In genomic region chr11:43810929-43811596, GRCh38 we compare ENCODE assay signal across 12 cellular contexts.
A peak's percentile ranks its signal among the peaks of the same experiment; 100 is the strongest.
DNase-seq lines count a peak whose midpoint lies in the region; ATAC-seq and TF ChIP-seq lines count a peak whose summit lies in the region.
"Had no signal": no experiment of that assay in that cellular context is flagged by ENCODE, and none has a peak within 500 bp of the region (broad histone marks: within the 10 kb centered on the region; RNA-seq: fewer than 3 reads in every experiment).

No MANE protein-coding gene starts in this region.

- TF ChIP-seq CTCF in WTC11 (IDR thresholded peaks at IDR 0.05) (no peak), fibroblast of pulmonary artery (IDR thresholded peaks at IDR 0.05; ENCODE audit: low read length, missing control alignments) (peak; percentile 51), psoas muscle (IDR thresholded peaks at IDR 0.05) (peak; percentile 36), sigmoid colon (IDR thresholded peaks at IDR 0.05) (no peak)

- H3K4me1 Mint-ChIP-seq in WTC11, result no peaks in the 10 kb centered on the region
- no peaks in the 10 kb centered on the region for H3K4me1 Mint-ChIP-seq in T-cell

- CTCF ChIA-PET in WTC11 (lab: Charles Lee) (no interaction called here), T-cell (lab: Charles Lee) (no interaction called here)

- DNase-seq in GM23248 (peak; percentile 46), WTC11 (ENCODE audit: low spot score) (no peak), fibroblast of pulmonary artery (ENCODE audit: low read depth) (peak; percentile 46), psoas muscle (no peak), T-cell (no peak), sigmoid colon (no peak), NCI-H146 (lab: John Stamatoyannopoulos, UW) (no peak)
- DNase-seq: activated CD4-positive, alpha-beta T cell treated with anti-CD3 and anti-CD28 coated beads for 48 hours; NCI-H187 treated with DMSO at 0.1 percent for 48 hours; SW 1271 had no signal

- H2AFZ ChIP-seq in GM23248, result no peak overlapping the region

- no peaks in the 10 kb centered on the region for H3K79me2 ChIP-seq in GM23248 (ENCODE audit: insufficient read depth)

- no peak overlapping the region for H3K9ac ChIP-seq in GM23248

- no peaks in the 10 kb centered on the region for H3K36me3 ChIP-seq in GM23248 (ENCODE audit: low read depth)
- H3K36me3 ChIP-seq in psoas muscle (ENCODE audit: insufficient read depth in 1 of 2, low read depth in 1 of 2), result peaks cover 0 to 7% of the 10 kb centered on the region in 2 donors
- H3K36me3 ChIP-seq in sigmoid colon, result peaks cover 0 to 9% (median under 1%) of the 10 kb centered on the region in 4 donors

- TF ChIP-seq EP300 in sigmoid colon (IDR thresholded peaks at IDR 0.05), result no peak

- WGBS in GM23248 (ENCODE audit: low coverage in 1 of 2, low lambda C conversion rate in 2 of 2, missing lambda C conversion rate in 2 of 2), 2 experiments, result 70 to 72% methylated on average over 7 of the region's 7 CpGs
- 71 to 84% (median 74%) methylated on average over 7 of the region's 7 CpGs for WGBS in psoas muscle, 3 donors
- 31 to 77% methylated on average over 7 of the region's 7 CpGs for WGBS in sigmoid colon, 2 donors

- H3K9me3 Mint-ChIP-seq in WTC11 (peaks cover 4% of the 10 kb centered on the region), T-cell (peaks cover 0 to 1% (median 0%) of the 10 kb centered on the region in 3 donors)

- no peak overlapping the region for H3K4me3 ChIP-seq in GM23248
- no peak overlapping the region for H3K4me3 ChIP-seq in fibroblast of pulmonary artery (replicated peaks; ENCODE audit: low read depth, low read length)
- H3K4me3 ChIP-seq in psoas muscle, result no peak overlapping the region
- no peak overlapping the region for H3K4me3 ChIP-seq in sigmoid colon
- H3K4me3 ChIP-seq: gastroesophageal sphincter had no signal

- no peak overlapping the region for H3K4me2 ChIP-seq in GM23248 (ENCODE audit: unreplicated experiment)

- no peaks in the 10 kb centered on the region for H3K9me2 ChIP-seq in GM23248 (ENCODE audit: insufficient read depth)

- no peak for TF ChIP-seq POLR2A in sigmoid colon (IDR thresholded peaks at IDR 0.05)

- H3K36me3 Mint-ChIP-seq in WTC11 (peaks cover 14% of the 10 kb centered on the region), T-cell (peaks cover 28% of the 10 kb centered on the region)

- ATAC-seq in WTC11 (peak; percentile 30; the same call in 1 of the 2 replicates), psoas muscle (peak in 1 of 4 donors; percentile 56), T-cell (replicated peaks in 1 of 4) (no peak)
- ATAC-seq: gastroesophageal sphincter, HCT116 had no signal

- H4K20me1 ChIP-seq in GM23248 (ENCODE audit: insufficient read depth), result no peaks in the 10 kb centered on the region

- H3K27ac ChIP-seq in GM23248 (no peak overlapping the region), psoas muscle (no peak overlapping the region), sigmoid colon (no peak overlapping the region)
- H3K27ac ChIP-seq: gastroesophageal sphincter had no signal

- H3K4me1 ChIP-seq in GM23248 (ENCODE audit: insufficient read depth) (no peaks in the 10 kb centered on the region), psoas muscle (no peaks in the 10 kb centered on the region), sigmoid colon (no peaks in the 10 kb centered on the region)
- H3K4me1 ChIP-seq: gastroesophageal sphincter had no signal

- in situ Hi-C loops in GM23248 (cut with MboI), result no loop called here

- no peak overlapping the region for H3K4me3 Mint-ChIP-seq in WTC11
- H3K4me3 Mint-ChIP-seq in T-cell, result no peak overlapping the region

- H3K27me3 Mint-ChIP-seq in WTC11 (ENCODE audit: low read depth) (no peaks in the 10 kb centered on the region), T-cell (no peaks in the 10 kb centered on the region)

- POLR2A ChIA-PET in WTC11 (lab: Charles Lee), result no interaction called here
- POLR2A ChIA-PET in T-cell (lab: Charles Lee), result no interaction called here

- H3F3A ChIP-seq in GM23248 (ENCODE audit: insufficient read depth), result no peaks in the 10 kb centered on the region

- H3K27me3 ChIP-seq in GM23248 (replicated peaks; ENCODE audit: insufficient read depth) (no peaks in the 10 kb centered on the region), psoas muscle (ENCODE audit: insufficient read depth in 3 of 3, low read length in 2 of 3) (no peaks in the 10 kb centered on the region), sigmoid colon (no peaks in the 10 kb centered on the region)
- H3K27me3 ChIP-seq: gastroesophageal sphincter had no signal

- H3K27ac Mint-ChIP-seq in WTC11, result no peak overlapping the region
- no peak overlapping the region for H3K27ac Mint-ChIP-seq in T-cell

- H3K9me3 ChIP-seq in GM23248 (ENCODE audit: low read depth) (no peaks in the 10 kb centered on the region), psoas muscle (no peaks in the 10 kb centered on the region), sigmoid colon (no peaks in the 10 kb centered on the region)
- H3K9me3 ChIP-seq: gastroesophageal sphincter had no signal

- intact Hi-C loops in psoas muscle (cut with DNase I), result no loop called here
- intact Hi-C loops in sigmoid colon (cut with DNase I), result no loop called here

TF ChIP-seq in WTC11, 78 proteins besides CTCF, POLR2A, EP300 and RAD21:
- TF ChIP-seq CDX4 (CRISPR knock-in tag; IDR thresholded peaks at IDR 0.05; ENCODE audit: borderline replicate concordance) (no peak), OVOL2 (CRISPR knock-in tag; IDR thresholded peaks at IDR 0.05; ENCODE audit: borderline replicate concordance) (no peak), ZBTB21 (CRISPR knock-in tag; IDR thresholded peaks at IDR 0.05; ENCODE audit: borderline replicate concordance) (no peak), HMGXB4 (CRISPR knock-in tag; IDR thresholded peaks at IDR 0.05) (no peak), ETV6 (CRISPR knock-in tag; IDR thresholded peaks at IDR 0.05) (no peak), ZNF219 (CRISPR knock-in tag; IDR thresholded peaks at IDR 0.05; ENCODE audit: borderline replicate concordance) (no peak)

Comparison
In these comparisons a context has a peak if more than half of its experiments do, and no peak if none do; other contexts are left out.
1. DNase-seq: peak in GM23248 (single experiment) and fibroblast of pulmonary artery (single experiment); none in WTC11 (single experiment), psoas muscle (0 of 2), T-cell (0 of 34), sigmoid colon (single experiment) and NCI-H146 (single experiment).
2. CTCF ChIP-seq: peak in fibroblast of pulmonary artery (single experiment) and psoas muscle (single experiment); none in WTC11 (single experiment) and sigmoid colon (0 of 4).